1 cellular context compared by ENCODE assay signal in genomic region chr15:67781907-67782559, GRCh38.
TF ChIP-seq lines count a peak whose summit lies in the region.

No MANE protein-coding gene starts in this region.

TF ChIP-seq in IMR-90, 13 proteins besides CTCF, POLR2A, EP300 and RAD21:
- TF ChIP-seq MAFK (IDR thresholded peaks at IDR 0.05; ENCODE audit: low read depth, low read length) = peak; percentile 78
- TF ChIP-seq CHD1 (IDR thresholded peaks at IDR 0.05; ENCODE audit: low read depth, low read length) = no peak
TF ChIP-seq in IMR-90: peak in this region for 1.
